8 cellular contexts compared by ENCODE assay signal in the genomic region with DNA sequence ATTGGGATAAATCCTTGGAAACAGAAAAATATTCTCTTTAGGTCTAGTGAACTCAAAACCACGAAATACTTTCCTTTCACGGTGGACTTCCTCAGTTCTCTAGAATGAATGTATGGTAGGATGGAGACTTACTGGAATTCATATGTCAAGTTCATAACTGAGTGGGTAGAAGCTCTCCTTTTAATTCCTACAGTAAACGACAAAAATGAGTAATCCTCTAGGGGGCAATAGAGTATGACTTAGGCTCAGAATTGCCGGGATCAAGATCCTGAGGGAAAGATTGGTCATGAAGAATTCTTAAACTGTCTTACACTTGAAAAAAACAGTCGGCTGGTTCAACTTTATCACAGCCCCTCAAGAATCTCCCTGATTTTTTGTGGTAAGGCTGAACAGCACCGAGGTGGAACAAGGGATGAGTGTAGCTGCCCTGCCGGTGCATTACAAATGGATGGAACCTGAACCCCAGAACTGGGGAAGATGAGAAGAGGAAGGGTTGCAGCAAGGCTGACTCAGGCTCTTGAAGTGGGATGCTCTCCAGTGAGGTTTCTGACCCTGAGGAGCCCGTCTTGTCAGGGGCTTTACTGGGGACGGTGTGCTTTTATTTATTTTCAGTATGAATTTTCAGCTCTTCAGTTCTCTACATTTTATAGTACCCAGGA. TPM values are rescaled to one million over a fixed set of nuclear protein-coding genes. Genes with fewer than 3 reads are reported as not detected.
DNase-seq lines count a peak whose midpoint lies in the region; ATAC-seq and TF ChIP-seq lines count a peak whose summit lies in the region.

No MANE protein-coding gene starts in this region.

- intact Hi-C loops in vagina (cut with DNase I) = no loop called here

- no peak for TF ChIP-seq POLR2A in vagina (IDR thresholded peaks at IDR 0.05)

- H3K79me2 ChIP-seq in KMS-11 (ENCODE audit: insufficient read depth, low read depth) = no peaks in the 10 kb centered on the region

- no peaks in the 10 kb centered on the region for H3K27me3 ChIP-seq in BJ (ENCODE audit: control insufficient read depth, insufficient read depth, low read length)
- no peaks in the 10 kb centered on the region for H3K27me3 ChIP-seq in KMS-11 (ENCODE audit: insufficient read depth, low read depth)
- no peaks in the 10 kb centered on the region for H3K27me3 ChIP-seq in vagina

- no peak overlapping the region for H3K4me2 ChIP-seq in KMS-11

- H3K4me1 ChIP-seq in KMS-11 (ENCODE audit: low read depth, poor library complexity, severe bottlenecking) (peaks cover 55% of the 10 kb centered on the region), vagina (no peaks in the 10 kb centered on the region)

- CTCF ChIA-PET in BJ (lab: Yijun Ruan, JAX) = interaction anchor here (0.5 to 7.9 kb wide), 16 partner anchors 10 to 241 kb away, joined by 3 to 71 read pairs (median 5); partner anchors contain the start of gene LOX

- TF ChIP-seq CTCF in BJ (IDR thresholded peaks at IDR 0.05; ENCODE audit: insufficient read depth, low read depth, low read length) = peak; percentile 62
- peak; percentile 36; the same call in 1 of the 2 replicates for TF ChIP-seq CTCF in KMS-11 (conservative IDR thresholded peaks at IDR 0.05; ENCODE audit: low read depth, low read length)
- TF ChIP-seq CTCF in vagina (IDR thresholded peaks at IDR 0.05) = peak in 1 of 3 experiments; percentile 19

- no peak overlapping the region for H3K9ac ChIP-seq in KMS-11

- H2AFZ ChIP-seq in KMS-11 (ENCODE audit: low read depth) = no peak overlapping the region

- H3K27ac ChIP-seq in KMS-11 (no peak overlapping the region), vagina (no peak overlapping the region)

- no peaks in the 10 kb centered on the region for H3K9me3 ChIP-seq in vagina

- H4K20me1 ChIP-seq in KMS-11 (ENCODE audit: insufficient read depth) = no peaks in the 10 kb centered on the region

- POLR2A ChIA-PET in BJ (lab: Charles Lee) = no interaction called here

- ATAC-seq in HG03457 (IDR thresholded peaks at IDR 0.05; ENCODE audit: unreplicated experiment) = no peak
- no peak for ATAC-seq in HG03460 (IDR thresholded peaks at IDR 0.05; ENCODE audit: unreplicated experiment)

- no peak overlapping the region for H3K4me3 ChIP-seq in BJ (ENCODE audit: low read depth, low read length)
- H3K4me3 ChIP-seq in KMS-11 (IDR thresholded peaks at IDR 0.05; ENCODE audit: insufficient read depth, low read depth, low read length) = no peak overlapping the region
- no peak overlapping the region for H3K4me3 ChIP-seq in vagina

- DNase-seq in BJ (ENCODE audit: low read depth) (no peak), astrocyte of the hippocampus (ENCODE audit: low read depth, low spot score) (peak; percentile 70), medulla oblongata (ENCODE audit: extremely low spot score) (peak; percentile 49), 8988T (no peak), vagina (ENCODE audit: extremely low spot score in 2 of 2) (no peak)

- H3K36me3 ChIP-seq in BJ (ENCODE audit: control insufficient read depth, insufficient read depth, low read length) = no peaks in the 10 kb centered on the region
- H3K36me3 ChIP-seq in KMS-11 (ENCODE audit: insufficient read depth) = no peaks in the 10 kb centered on the region
- no peaks in the 10 kb centered on the region for H3K36me3 ChIP-seq in vagina

RNA-seq across cellular contexts. Expression of gene LOX, which starts 14.0 kb away (rescaled TPM):
- 632 and 668 TPM in 2 replicates for polyA plus RNA-seq in BJ (2011; rRNA removed)
- polyA minus RNA-seq in BJ (2011; rRNA and poly(A)+ RNA removed) = 624 and 731 TPM in 2 replicates
- total RNA-seq in vagina = 38.8 TPM

RNA-seq across cellular contexts. Expression of gene ZNF474, which starts 37.3 kb away (rescaled TPM):
- 0.06 and 0.22 TPM in 2 replicates for polyA plus RNA-seq in BJ (2011; rRNA removed)
- polyA minus RNA-seq in BJ (2011; rRNA and poly(A)+ RNA removed) = not detected in 2 replicates
- total RNA-seq in vagina = 0.49 TPM

Comparison
In these comparisons a context has a peak if more than half of its experiments do, and no peak if none do; other contexts are left out.
1. DNase-seq: peak in astrocyte of the hippocampus (single experiment) and medulla oblongata (single experiment); none in BJ (single experiment), 8988T (single experiment) and vagina (0 of 2).